9 cellular contexts compared by ENCODE assay signal in the genomic region with DNA sequence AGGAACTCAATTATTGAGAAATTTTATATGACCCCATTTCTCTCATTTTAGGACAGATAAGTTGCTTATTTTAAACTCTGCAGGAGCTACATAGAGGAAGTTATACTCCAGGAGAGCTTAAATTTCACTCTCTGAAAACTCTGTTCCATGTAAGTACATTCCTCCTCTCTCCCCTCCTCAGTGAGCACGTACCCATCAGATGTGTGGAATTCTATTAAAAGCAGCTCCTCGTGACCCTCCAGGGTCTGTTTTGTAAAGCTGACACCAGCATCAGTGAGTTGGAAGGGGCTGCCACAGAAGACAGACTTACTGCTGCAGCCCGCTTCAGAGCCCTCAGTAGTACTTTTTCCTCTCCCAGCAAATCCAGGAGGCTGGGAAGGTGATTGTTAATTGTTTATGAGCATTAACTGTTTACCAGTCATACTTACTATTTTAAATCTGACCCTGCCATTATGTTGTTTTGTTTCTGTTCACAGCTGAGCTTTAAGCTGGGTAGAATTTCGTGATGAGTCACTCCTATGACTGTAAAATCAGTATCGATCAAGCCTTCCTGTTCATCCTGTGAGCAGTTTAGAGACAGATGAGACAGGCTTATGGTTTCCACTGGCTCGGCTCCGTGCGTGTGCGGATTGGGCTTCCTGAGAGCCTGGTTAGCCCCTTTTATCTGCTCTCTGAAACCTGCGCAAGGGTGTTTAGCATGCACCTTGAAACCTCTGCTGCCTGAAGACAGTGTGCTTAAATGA. TPM values are rescaled to one million over a fixed set of nuclear protein-coding genes. Genes with fewer than 3 reads are reported as not detected.
A peak's percentile ranks its signal among the peaks of the same experiment; 100 is the strongest.
DNase-seq lines count a peak whose midpoint lies in the region; ATAC-seq, FAIRE-seq and TF ChIP-seq lines count a peak whose summit lies in the region.
"Had no signal": no experiment of that assay in that cellular context is flagged by ENCODE, and none has a peak within 500 bp of the region (broad histone marks: within the 10 kb centered on the region; RNA-seq: fewer than 3 reads in every experiment).

No MANE protein-coding gene starts in this region.

- intact Hi-C loops in pancreas (cut with DNase I), result loop anchor here in 1 of 3 donors (10.0 kb wide), 1 partner anchor 106 kb away; no protein-coding TSS in a partner anchor

- H3K4me3 ChIP-seq in pancreas (no peak overlapping the region), MG63 (no peak overlapping the region)

- no peaks in the 10 kb centered on the region for H3K36me3 ChIP-seq in pancreas
- peaks cover 3% of the 10 kb centered on the region; the same call in 1 of the 2 replicates for H3K36me3 ChIP-seq in MG63

- DNase-seq in NOMO-1 treated with dmso at 0.1 percent for 144 hours (lab: John Stamatoyannopoulos, UW; ENCODE audit: unreplicated experiment) (peak; percentile 23), astrocyte of the hippocampus (ENCODE audit: low read depth, low spot score) (peak; percentile 50), pancreas (no peak), MG63 (no peak), foreskin melanocyte (no peak), NCI-H510A (lab: John Stamatoyannopoulos, UW) (no peak)

- WGBS in pancreas, 2 donors, result 65 to 74% methylated on average over 10 of the region's 10 CpGs

- H3K27me3 ChIP-seq in pancreas (no peaks in the 10 kb centered on the region), MG63 (no peaks in the 10 kb centered on the region)

- no peaks in the 10 kb centered on the region for H3K9me3 Mint-ChIP-seq in stimulated activated memory B cell treated with anti-CD40 and anti-IgM and Interleukin-4, amounts not matched to agents 10 μg/mL and 1 μg/mL and 100 μg/mL, for 72 hours
- H3K9me3 Mint-ChIP-seq: central memory CD8-positive, alpha-beta T cell had no signal

- ATAC-seq in GM18502 (IDR thresholded peaks at IDR 0.05; ENCODE audit: poor library complexity, unreplicated experiment) (peak; percentile 85), pancreas (peak in 3 of 4 donors; percentile 25 to 66 (median 35))
- no peak for ATAC-seq in stimulated activated memory B cell treated with anti-CD40 and anti-IgM and Interleukin-4, amounts not matched to agents 10 μg/mL and 1 μg/mL and 100 μg/mL, for 72 hours

- H3K9me3 ChIP-seq in pancreas (no peaks in the 10 kb centered on the region), MG63 (no peaks in the 10 kb centered on the region)

- peaks cover 30 to 31% (median 31%) of the 10 kb centered on the region in 3 donors for H3K4me1 ChIP-seq in pancreas

- peak overlapping the region in 2 of 4 donors; percentile 9 to 53 for H3K27ac ChIP-seq in pancreas

- no peak for FAIRE-seq in pancreas (lab: Jason Lieb, UNC)

- no peak overlapping the region for H3K4me3 Mint-ChIP-seq in stimulated activated memory B cell treated with anti-CD40 and anti-IgM and Interleukin-4, amounts not matched to agents 10 μg/mL and 1 μg/mL and 100 μg/mL, for 72 hours
- H3K4me3 Mint-ChIP-seq: central memory CD8-positive, alpha-beta T cell had no signal

- H3K36me3 Mint-ChIP-seq in stimulated activated memory B cell treated with anti-CD40 and anti-IgM and Interleukin-4, amounts not matched to agents 10 μg/mL and 1 μg/mL and 100 μg/mL, for 72 hours, result no peaks in the 10 kb centered on the region

- H3K27me3 Mint-ChIP-seq in stimulated activated memory B cell treated with anti-CD40 and anti-IgM and Interleukin-4, amounts not matched to agents 10 μg/mL and 1 μg/mL and 100 μg/mL, for 72 hours, result no peaks in the 10 kb centered on the region

- H3K4me1 Mint-ChIP-seq in stimulated activated memory B cell treated with anti-CD40 and anti-IgM and Interleukin-4, amounts not matched to agents 10 μg/mL and 1 μg/mL and 100 μg/mL, for 72 hours, result peaks cover 24% of the 10 kb centered on the region
- H3K4me1 Mint-ChIP-seq: central memory CD8-positive, alpha-beta T cell had no signal

- TF ChIP-seq CTCF in pancreas (IDR thresholded peaks at IDR 0.05), result no peak

- no peak overlapping the region for H3K27ac Mint-ChIP-seq in stimulated activated memory B cell treated with anti-CD40 and anti-IgM and Interleukin-4, amounts not matched to agents 10 μg/mL and 1 μg/mL and 100 μg/mL, for 72 hours

RNA-seq across cellular contexts. Expression of gene IGF1R, which starts 20.4 kb away (rescaled TPM):
- total RNA-seq in pancreas, result 10 to 100 TPM; 29.9 to 50.3 (median 36.7) TPM
- polyA plus RNA-seq in pancreas, result 1 to 10 TPM; 8.1 to 8.8 TPM
- 2.5 and 24.6 TPM in 2 replicates for total RNA-seq in MG63 (2014; rRNA removed; shearing (Covaris generic); ENCODE audit: low replicate concordance)

Comparison
In these comparisons a context has a peak if more than half of its experiments do, and no peak if none do; other contexts are left out.
1. DNase-seq: peak in NOMO-1 treated with dmso at 0.1 percent for 144 hours (single experiment) and astrocyte of the hippocampus (single experiment); none in pancreas (0 of 6), MG63 (single experiment), foreskin melanocyte (single experiment) and NCI-H510A (single experiment).